In genomic region chr7:135238112-135238744, GRCh38 we compare ENCODE assay signal across 10 cellular contexts. TPM values are rescaled to one million over a fixed set of nuclear protein-coding genes. Genes with fewer than 3 reads are reported as not detected.
DNase-seq lines count a peak whose midpoint lies in the region; ATAC-seq, FAIRE-seq and TF ChIP-seq lines count a peak whose summit lies in the region.
"Had no signal": no experiment of that assay in that cellular context is flagged by ENCODE, and none has a peak within 500 bp of the region (broad histone marks: within the 10 kb centered on the region; RNA-seq: fewer than 3 reads in every experiment).

No MANE protein-coding gene starts in this region.

- FAIRE-seq in kidney (lab: Jason Lieb, UNC) (no peak), GM19239 (lab: Jason Lieb, UNC) (no peak)

- no peak overlapping the region for H3K9ac ChIP-seq in kidney (ENCODE audit: low read length in 2 of 2)

- H3K27ac ChIP-seq in C4-2B (no peak overlapping the region), HEK293 (ENCODE audit: extremely low read depth, low read depth, low read length) (no peak overlapping the region), kidney (ENCODE audit: low read depth in 2 of 2, low read length in 2 of 2) (no peak overlapping the region), spleen (no peak overlapping the region)

- H3K4me1 ChIP-seq in HEK293 (ENCODE audit: control insufficient read depth, insufficient read depth, low read length) (no peaks in the 10 kb centered on the region), kidney (ENCODE audit: control insufficient read depth in 1 of 2, insufficient read depth in 1 of 2, low read depth in 1 of 2, low read length in 2 of 2) (no peaks in the 10 kb centered on the region), spleen (peaks cover 0 to 7% (median 0%) of the 10 kb centered on the region in 6 donors)

- H3K9me3 ChIP-seq in HEK293 (ENCODE audit: control insufficient read depth, insufficient read depth, low read depth, low read length) = no peaks in the 10 kb centered on the region
- no peaks in the 10 kb centered on the region for H3K9me3 ChIP-seq in kidney (ENCODE audit: control insufficient read depth in 1 of 2, low read length in 2 of 2)
- H3K9me3 ChIP-seq in spleen = no peaks in the 10 kb centered on the region

- TF ChIP-seq CTCF in C4-2B (conservative IDR thresholded peaks at IDR 0.05) = peak; percentile 87
- peak; percentile 31; the same call in 1 of the 2 replicates for TF ChIP-seq CTCF in HEK293 (tag by site-specific recombination; IDR thresholded peaks at IDR 0.05)
- peak; percentile 4 for TF ChIP-seq CTCF in kidney (IDR thresholded peaks at IDR 0.05; ENCODE audit: borderline replicate concordance, extremely low read depth, insufficient read depth)
- TF ChIP-seq CTCF in spleen (IDR thresholded peaks at IDR 0.05 in 8 of 11, conservative IDR thresholded peaks at IDR 0.05 in 3 of 11) = peak in 3 of 11 experiments; percentile 14 to 16 (median 16)

- CTCF ChIA-PET in HEK293 (lab: Yijun Ruan, JAX) = interaction anchor here (0.5 to 1.0 kb wide), 5 partner anchors 11 to 1641 kb away, joined by 3 to 4 read pairs (median 3); no protein-coding TSS in a partner anchor

- 80 to 93% (median 86%) methylated on average over 6 to 11 of the region's 11 CpGs for WGBS in spleen, 5 donors

- POLR2A ChIA-PET in HEK293 (lab: Yijun Ruan, JAX) = no interaction called here

- ATAC-seq in GM19455 (IDR thresholded peaks at IDR 0.05; ENCODE audit: unreplicated experiment) = no peak

- no peak for TF ChIP-seq POLR2A in spleen (IDR thresholded peaks at IDR 0.05)

- intact Hi-C loops in kidney (cut with DNase I) = no loop called here
- intact Hi-C loops in spleen (cut with DNase I; ENCODE audit: low total_unique reads) = no loop called here

- H3K36me3 ChIP-seq in HEK293 (ENCODE audit: control insufficient read depth in 2 of 2, insufficient read depth in 1 of 2, low read length in 2 of 2) (no peaks in the 10 kb centered on the region), kidney (ENCODE audit: control insufficient read depth in 1 of 2, insufficient read depth in 2 of 2, low read length in 2 of 2) (no peaks in the 10 kb centered on the region), spleen (no peaks in the 10 kb centered on the region)

- DNase-seq in UCSD-AML1 (lab: John Stamatoyannopoulos, UW; ENCODE audit: unreplicated experiment) (peak; percentile 26), kidney (no peak), GM19239 (ENCODE audit: insufficient read length, low spot score) (no peak), spleen (no peak), COLO829 (ENCODE audit: low spot score) (no peak)
- DNase-seq: activated effector memory CD4-positive, alpha-beta T cell treated with anti-CD3 and anti-CD28 coated beads, Interleukin-2, amount 50 U/mL, for 16 hours had no signal

- H3K27me3 ChIP-seq in spleen (replicated peaks in 1 of 7) = peaks cover 0 to 11% (median 0%) of the 10 kb centered on the region in 7 donors

- H3K4me3 ChIP-seq in HEK293 (ENCODE audit: low read depth, low read length) (no peak overlapping the region), kidney (ENCODE audit: low read length in 2 of 2) (no peak overlapping the region), spleen (no peak overlapping the region)

TF ChIP-seq in HEK293, 187 proteins besides CTCF, POLR2A, EP300 and RAD21:
- TF ChIP-seq ZNF155 (tag by site-specific recombination; IDR thresholded peaks at IDR 0.05) = no peak
- peak; percentile 26; the same call in 1 of the 2 replicates for TF ChIP-seq PATZ1 (tag by site-specific recombination; IDR thresholded peaks at IDR 0.05)

RNA-seq across cellular contexts. Expression of gene STRA8, which starts 4.6 kb away (rescaled TPM):
- total RNA-seq in kidney = not detected
- polyA plus RNA-seq in kidney (ENCODE audit: insufficient read depth, low read depth, low replicate concordance) = 0.43 TPM
- total RNA-seq in spleen = not detected
- polyA plus RNA-seq in spleen = not detected
- total RNA-seq: glomerular endothelial cell had no signal

RNA-seq across cellular contexts. Expression of gene WDR91, which starts 26.9 kb away (rescaled TPM):
- total RNA-seq in kidney (73.9 TPM), spleen (10 to 100 TPM; 15.1 to 31.3 (median 23.8) TPM)
- polyA plus RNA-seq in kidney (ENCODE audit: insufficient read depth, low read depth, low replicate concordance) (27.8 TPM), spleen (10 to 100 TPM in 2 of 3 donors, 1 to 10 TPM in 1; 6.9 to 12.2 (median 11.4) TPM)
